ENCODE assay signal across 6 cellular contexts in genomic region chr20:6066582-6066981, GRCh38. TPM values are rescaled to one million over a fixed set of nuclear protein-coding genes. Genes with fewer than 3 reads are reported as not detected.
"Had no signal": no experiment of that assay in that cellular context is flagged by ENCODE, and none has a peak within 500 bp of the region (broad histone marks: within the 10 kb centered on the region; RNA-seq: fewer than 3 reads in every experiment).

No MANE protein-coding gene starts in this region.

- DNase-seq: IMR-90, KBM-7, KG1 had no signal

- ATAC-seq: HepG2, K562 had no signal

RNA-seq across cellular contexts. Expression of gene LRRN4, which starts 12.7 kb away (rescaled TPM):
- total RNA-seq: HT1080, K562 had no signal
